Comparison of ENCODE assay signal across 2 cellular contexts in the genomic region with DNA sequence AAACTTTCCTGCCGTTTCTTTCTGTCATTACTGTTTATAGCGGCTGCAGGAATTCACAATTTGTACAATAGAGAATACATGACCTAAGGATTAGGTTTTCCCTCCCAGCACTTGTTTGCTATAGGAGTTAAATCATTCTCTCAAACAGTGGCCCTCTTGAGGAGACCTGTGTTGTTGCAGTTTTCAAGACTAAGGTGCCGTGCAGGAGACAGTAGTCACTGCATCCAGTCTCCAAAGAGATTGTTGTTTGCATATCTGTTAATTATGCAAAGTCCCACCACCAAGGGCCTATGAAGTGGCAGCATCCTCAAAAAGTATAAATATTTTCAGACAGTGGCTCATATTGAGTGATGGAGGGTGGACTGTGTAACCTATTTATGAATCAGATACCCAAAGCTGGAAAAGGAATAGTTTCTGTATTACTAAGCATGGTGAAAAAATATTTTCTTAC.
TF ChIP-seq lines count a peak whose summit lies in the region.

No MANE protein-coding gene starts in this region.

TF ChIP-seq in GM23338, 12 proteins besides CTCF, POLR2A, EP300 and RAD21 (continued from another document):
- TF ChIP-seq, protein P1, sequence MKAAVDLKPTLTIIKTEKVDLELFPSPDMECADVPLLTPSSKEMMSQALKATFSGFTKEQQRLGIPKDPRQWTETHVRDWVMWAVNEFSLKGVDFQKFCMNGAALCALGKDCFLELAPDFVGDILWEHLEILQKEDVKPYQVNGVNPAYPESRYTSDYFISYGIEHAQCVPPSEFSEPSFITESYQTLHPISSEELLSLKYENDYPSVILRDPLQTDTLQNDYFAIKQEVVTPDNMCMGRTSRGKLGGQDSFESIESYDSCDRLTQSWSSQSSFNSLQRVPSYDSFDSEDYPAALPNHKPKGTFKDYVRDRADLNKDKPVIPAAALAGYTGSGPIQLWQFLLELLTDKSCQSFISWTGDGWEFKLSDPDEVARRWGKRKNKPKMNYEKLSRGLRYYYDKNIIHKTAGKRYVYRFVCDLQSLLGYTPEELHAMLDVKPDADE (IDR thresholded peaks at IDR 0.05): no peak
- no peak for TF ChIP-seq NANOG (IDR thresholded peaks at IDR 0.05; ENCODE audit: borderline replicate concordance)
- no peak for TF ChIP-seq ZNF114 (CRISPR knock-in tag; IDR thresholded peaks at IDR 0.05)
- TF ChIP-seq JUNB (IDR thresholded peaks at IDR 0.05; ENCODE audit: unreplicated experiment): no peak
- TF ChIP-seq CREB1 (CRISPR knock-in tag; IDR thresholded peaks at IDR 0.05; ENCODE audit: low read depth): no peak
- TF ChIP-seq, protein P2, sequence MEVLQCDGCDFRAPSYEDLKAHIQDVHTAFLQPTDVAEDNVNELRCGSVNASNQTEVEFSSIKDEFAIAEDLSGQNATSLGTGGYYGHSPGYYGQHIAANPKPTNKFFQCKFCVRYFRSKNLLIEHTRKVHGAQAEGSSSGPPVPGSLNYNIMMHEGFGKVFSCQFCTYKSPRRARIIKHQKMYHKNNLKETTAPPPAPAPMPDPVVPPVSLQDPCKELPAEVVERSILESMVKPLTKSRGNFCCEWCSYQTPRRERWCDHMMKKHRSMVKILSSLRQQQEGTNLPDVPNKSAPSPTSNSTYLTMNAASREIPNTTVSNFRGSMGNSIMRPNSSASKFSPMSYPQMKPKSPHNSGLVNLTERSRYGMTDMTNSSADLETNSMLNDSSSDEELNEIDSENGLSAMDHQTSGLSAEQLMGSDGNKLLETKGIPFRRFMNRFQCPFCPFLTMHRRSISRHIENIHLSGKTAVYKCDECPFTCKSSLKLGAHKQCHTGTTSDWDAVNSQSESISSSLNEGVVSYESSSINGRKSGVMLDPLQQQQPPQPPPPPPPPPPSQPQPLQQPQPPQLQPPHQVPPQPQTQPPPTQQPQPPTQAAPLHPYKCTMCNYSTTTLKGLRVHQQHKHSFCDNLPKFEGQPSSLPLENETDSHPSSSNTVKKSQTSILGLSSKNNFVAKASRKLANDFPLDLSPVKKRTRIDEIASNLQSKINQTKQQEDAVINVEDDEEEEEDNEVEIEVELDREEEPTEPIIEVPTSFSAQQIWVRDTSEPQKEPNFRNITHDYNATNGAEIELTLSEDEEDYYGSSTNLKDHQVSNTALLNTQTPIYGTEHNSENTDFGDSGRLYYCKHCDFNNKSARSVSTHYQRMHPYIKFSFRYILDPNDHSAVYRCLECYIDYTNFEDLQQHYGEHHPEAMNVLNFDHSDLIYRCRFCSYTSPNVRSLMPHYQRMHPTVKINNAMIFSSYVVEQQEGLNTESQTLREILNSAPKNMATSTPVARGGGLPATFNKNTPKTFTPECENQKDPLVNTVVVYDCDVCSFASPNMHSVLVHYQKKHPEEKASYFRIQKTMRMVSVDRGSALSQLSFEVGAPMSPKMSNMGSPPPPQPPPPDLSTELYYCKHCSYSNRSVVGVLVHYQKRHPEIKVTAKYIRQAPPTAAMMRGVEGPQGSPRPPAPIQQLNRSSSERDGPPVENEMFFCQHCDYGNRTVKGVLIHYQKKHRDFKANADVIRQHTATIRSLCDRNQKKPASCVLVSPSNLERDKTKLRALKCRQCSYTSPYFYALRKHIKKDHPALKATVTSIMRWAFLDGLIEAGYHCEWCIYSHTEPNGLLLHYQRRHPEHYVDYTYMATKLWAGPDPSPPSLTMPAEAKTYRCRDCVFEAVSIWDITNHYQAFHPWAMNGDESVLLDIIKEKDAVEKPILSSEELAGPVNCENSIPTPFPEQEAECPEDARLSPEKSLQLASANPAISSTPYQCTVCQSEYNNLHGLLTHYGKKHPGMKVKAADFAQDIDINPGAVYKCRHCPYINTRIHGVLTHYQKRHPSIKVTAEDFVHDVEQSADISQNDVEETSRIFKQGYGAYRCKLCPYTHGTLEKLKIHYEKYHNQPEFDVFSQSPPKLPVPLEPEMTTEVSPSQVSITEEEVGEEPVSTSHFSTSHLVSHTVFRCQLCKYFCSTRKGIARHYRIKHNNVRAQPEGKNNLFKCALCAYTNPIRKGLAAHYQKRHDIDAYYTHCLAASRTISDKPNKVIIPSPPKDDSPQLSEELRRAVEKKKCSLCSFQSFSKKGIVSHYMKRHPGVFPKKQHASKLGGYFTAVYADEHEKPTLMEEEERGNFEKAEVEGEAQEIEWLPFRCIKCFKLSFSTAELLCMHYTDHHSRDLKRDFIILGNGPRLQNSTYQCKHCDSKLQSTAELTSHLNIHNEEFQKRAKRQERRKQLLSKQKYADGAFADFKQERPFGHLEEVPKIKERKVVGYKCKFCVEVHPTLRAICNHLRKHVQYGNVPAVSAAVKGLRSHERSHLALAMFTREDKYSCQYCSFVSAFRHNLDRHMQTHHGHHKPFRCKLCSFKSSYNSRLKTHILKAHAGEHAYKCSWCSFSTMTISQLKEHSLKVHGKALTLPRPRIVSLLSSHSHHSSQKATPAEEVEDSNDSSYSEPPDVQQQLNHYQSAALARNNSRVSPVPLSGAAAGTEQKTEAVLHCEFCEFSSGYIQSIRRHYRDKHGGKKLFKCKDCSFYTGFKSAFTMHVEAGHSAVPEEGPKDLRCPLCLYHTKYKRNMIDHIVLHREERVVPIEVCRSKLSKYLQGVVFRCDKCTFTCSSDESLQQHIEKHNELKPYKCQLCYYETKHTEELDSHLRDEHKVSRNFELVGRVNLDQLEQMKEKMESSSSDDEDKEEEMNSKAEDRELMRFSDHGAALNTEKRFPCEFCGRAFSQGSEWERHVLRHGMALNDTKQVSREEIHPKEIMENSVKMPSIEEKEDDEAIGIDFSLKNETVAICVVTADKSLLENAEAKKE (CRISPR knock-in tag; IDR thresholded peaks at IDR 0.05): no peak
- no peak for TF ChIP-seq EZH2phosphoT487 (IDR thresholded peaks at IDR 0.05; ENCODE audit: unreplicated experiment)
- TF ChIP-seq, protein P3, sequence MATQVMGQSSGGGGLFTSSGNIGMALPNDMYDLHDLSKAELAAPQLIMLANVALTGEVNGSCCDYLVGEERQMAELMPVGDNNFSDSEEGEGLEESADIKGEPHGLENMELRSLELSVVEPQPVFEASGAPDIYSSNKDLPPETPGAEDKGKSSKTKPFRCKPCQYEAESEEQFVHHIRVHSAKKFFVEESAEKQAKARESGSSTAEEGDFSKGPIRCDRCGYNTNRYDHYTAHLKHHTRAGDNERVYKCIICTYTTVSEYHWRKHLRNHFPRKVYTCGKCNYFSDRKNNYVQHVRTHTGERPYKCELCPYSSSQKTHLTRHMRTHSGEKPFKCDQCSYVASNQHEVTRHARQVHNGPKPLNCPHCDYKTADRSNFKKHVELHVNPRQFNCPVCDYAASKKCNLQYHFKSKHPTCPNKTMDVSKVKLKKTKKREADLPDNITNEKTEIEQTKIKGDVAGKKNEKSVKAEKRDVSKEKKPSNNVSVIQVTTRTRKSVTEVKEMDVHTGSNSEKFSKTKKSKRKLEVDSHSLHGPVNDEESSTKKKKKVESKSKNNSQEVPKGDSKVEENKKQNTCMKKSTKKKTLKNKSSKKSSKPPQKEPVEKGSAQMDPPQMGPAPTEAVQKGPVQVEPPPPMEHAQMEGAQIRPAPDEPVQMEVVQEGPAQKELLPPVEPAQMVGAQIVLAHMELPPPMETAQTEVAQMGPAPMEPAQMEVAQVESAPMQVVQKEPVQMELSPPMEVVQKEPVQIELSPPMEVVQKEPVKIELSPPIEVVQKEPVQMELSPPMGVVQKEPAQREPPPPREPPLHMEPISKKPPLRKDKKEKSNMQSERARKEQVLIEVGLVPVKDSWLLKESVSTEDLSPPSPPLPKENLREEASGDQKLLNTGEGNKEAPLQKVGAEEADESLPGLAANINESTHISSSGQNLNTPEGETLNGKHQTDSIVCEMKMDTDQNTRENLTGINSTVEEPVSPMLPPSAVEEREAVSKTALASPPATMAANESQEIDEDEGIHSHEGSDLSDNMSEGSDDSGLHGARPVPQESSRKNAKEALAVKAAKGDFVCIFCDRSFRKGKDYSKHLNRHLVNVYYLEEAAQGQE (IDR thresholded peaks at IDR 0.05; ENCODE audit: unreplicated experiment): no peak
- no peak for TF ChIP-seq POLR2AphosphoS5 (IDR thresholded peaks at IDR 0.05; ENCODE audit: low read depth)

TF ChIP-seq in HepG2, 621 proteins besides CTCF, POLR2A, EP300 and RAD21 (continued from another document):
- TF ChIP-seq SMC3 (IDR thresholded peaks at IDR 0.05; ENCODE audit: low read length) (0 out of 2 replicates have a peak, but pooled peaks have one; percentile 26), ZNF652 (CRISPR knock-in tag; IDR thresholded peaks at IDR 0.05; ENCODE audit: borderline replicate concordance, low read depth) (peak; percentile 13; the same call in 1 of the 2 replicates), MBNL3 (CRISPR knock-in tag; conservative IDR thresholded peaks at IDR 0.05) (no peak), STAG1 (CRISPR knock-in tag; IDR thresholded peaks at IDR 0.05) (peak; percentile 41), ZNF747 (CRISPR knock-in tag; IDR thresholded peaks at IDR 0.05; ENCODE audit: borderline replicate concordance) (no peak)
- TF ChIP-seq, protein P4, sequence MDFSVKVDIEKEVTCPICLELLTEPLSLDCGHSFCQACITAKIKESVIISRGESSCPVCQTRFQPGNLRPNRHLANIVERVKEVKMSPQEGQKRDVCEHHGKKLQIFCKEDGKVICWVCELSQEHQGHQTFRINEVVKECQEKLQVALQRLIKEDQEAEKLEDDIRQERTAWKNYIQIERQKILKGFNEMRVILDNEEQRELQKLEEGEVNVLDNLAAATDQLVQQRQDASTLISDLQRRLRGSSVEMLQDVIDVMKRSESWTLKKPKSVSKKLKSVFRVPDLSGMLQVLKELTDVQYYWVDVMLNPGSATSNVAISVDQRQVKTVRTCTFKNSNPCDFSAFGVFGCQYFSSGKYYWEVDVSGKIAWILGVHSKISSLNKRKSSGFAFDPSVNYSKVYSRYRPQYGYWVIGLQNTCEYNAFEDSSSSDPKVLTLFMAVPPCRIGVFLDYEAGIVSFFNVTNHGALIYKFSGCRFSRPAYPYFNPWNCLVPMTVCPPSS (IDR thresholded peaks at IDR 0.05): no peak
